ENCODE assay signal across 8 cellular contexts in the genomic region with DNA sequence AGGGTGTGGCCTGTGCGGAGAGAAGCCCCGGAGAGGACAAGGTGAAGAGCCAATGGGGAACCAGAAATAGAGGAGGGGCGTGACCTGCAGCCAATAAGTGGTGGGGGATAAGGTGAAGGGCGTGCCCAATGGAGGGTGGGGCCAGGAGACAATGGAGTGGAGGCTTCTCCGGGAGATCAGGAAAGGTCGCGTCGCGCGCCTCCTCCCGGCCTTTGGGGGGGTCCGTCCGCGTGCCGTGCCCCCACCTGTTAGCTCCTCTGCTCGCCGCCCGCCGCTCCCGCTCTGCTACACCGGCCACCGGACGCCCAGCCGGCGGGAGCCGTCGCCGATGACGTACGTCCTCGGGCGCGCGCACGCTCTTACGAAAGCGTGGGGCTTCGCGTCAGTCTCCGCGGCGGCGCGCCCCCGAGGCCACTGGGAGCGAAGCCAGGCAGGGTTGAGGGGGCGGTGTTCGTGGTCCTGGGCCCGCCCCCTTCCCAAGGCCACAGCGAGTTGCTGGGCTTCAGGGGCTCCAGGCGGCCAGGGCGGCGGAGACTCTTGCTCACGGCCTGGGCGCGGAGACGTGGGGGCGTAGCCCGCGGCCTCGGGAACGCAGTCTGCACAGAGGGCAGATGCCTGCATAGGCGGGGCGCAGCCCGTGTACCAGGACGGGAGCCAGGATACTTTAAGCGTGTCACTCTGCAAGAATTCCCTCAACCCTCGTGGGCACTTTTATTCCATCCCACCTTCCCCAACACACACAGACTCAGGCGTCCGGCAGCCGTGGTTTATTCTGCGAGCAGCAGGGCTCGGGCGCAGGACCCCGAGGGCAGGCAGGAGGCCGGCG. TPM values are rescaled to one million over a fixed set of nuclear protein-coding genes. Genes with fewer than 3 reads are reported as not detected.
DNase-seq lines count a peak whose midpoint lies in the region; ATAC-seq, FAIRE-seq and TF ChIP-seq lines count a peak whose summit lies in the region.

A gene (minus strand): TSS at position 337 of the 826 bp plus-strand sequence. CDS start 3,353 bp downstream, outside the sequence.

- H3K27ac ChIP-seq in cardiac muscle cell (peak within 1 kb of the TSS; percentile 97), parathyroid adenoma (peak within 1 kb of the TSS; percentile 96), tibial artery (peak within 1 kb of the TSS; percentile 84 to 97)

- H3K4me1 Mint-ChIP-seq in activated naive CD8-positive, alpha-beta T cell treated with anti-CD3 and anti-CD28 coated beads, Interleukin-2, amount 50 U/mL, for 24 hours = peaks cover 15% of the 10 kb centered on the region

- H3K79me2 ChIP-seq in parathyroid adenoma = no peaks in the 10 kb centered on the region

- H3K4me1 ChIP-seq in cardiac muscle cell (ENCODE audit: low read depth) (peaks cover 4% of the 10 kb centered on the region), parathyroid adenoma (peaks cover 18% of the 10 kb centered on the region), tibial artery (peaks cover 0 to 34% (median 27%) of the 10 kb centered on the region in 4 donors)

- no peak; the same call in 1 of the 2 replicates for TF ChIP-seq POLR2A in GM12892 (IDR thresholded peaks at IDR 0.05; ENCODE audit: low read depth, low read length)

- DNase-seq in GM12892 (ENCODE audit: insufficient read length) (peak; percentile 100), NCI-H1436 (lab: John Stamatoyannopoulos, UW) (peak; percentile 97), SW480 (ENCODE audit: low spot score) (peak; percentile 99), cardiac muscle cell (ENCODE audit: low read depth in 1 of 2, low spot score in 1 of 2) (peak; percentile 97 to 99), tibial artery (peak; percentile 97)
- DNase-seq in activated naive CD8-positive, alpha-beta T cell treated with anti-CD3 and anti-CD28 coated beads, Interleukin-2, amount 50 U/mL, for 24 hours = peak; percentile 91

- ATAC-seq in HG02840 (IDR thresholded peaks at IDR 0.05; ENCODE audit: low FRiP score, unreplicated experiment) = peak; percentile 92
- ATAC-seq in activated naive CD8-positive, alpha-beta T cell treated with anti-CD3 and anti-CD28 coated beads, Interleukin-2, amount 50 U/mL, for 24 hours = peak; percentile 94

- peaks cover 19% of the 10 kb centered on the region for H3K27me3 Mint-ChIP-seq in activated naive CD8-positive, alpha-beta T cell treated with anti-CD3 and anti-CD28 coated beads, Interleukin-2, amount 50 U/mL, for 24 hours

- peak; percentile 99 for FAIRE-seq in GM12892 (lab: Jason Lieb, UNC)

- H3K4me3 ChIP-seq in cardiac muscle cell (peak within 1 kb of the TSS; percentile 61), parathyroid adenoma (ENCODE audit: low read depth, low read length) (peak within 1 kb of the TSS; percentile 81), tibial artery (peak within 1 kb of the TSS; percentile 66 to 90)

- no peak for TF ChIP-seq CTCF in cardiac muscle cell (IDR thresholded peaks at IDR 0.05; ENCODE audit: low read depth, low read length)
- TF ChIP-seq CTCF in parathyroid adenoma (IDR thresholded peaks at IDR 0.05) = peak; percentile 26
- no peak for TF ChIP-seq CTCF in tibial artery (IDR thresholded peaks at IDR 0.05)

- H2AFZ ChIP-seq in parathyroid adenoma = peak within 1 kb of the TSS; percentile 92

- no peak within 1 kb of the TSS for H3K27ac Mint-ChIP-seq in activated naive CD8-positive, alpha-beta T cell treated with anti-CD3 and anti-CD28 coated beads, Interleukin-2, amount 50 U/mL, for 24 hours

- H3K36me3 ChIP-seq in cardiac muscle cell (no peaks in the 10 kb centered on the region), parathyroid adenoma (ENCODE audit: control insufficient read depth, insufficient read depth, low read length) (no peaks in the 10 kb centered on the region), tibial artery (no peaks in the 10 kb centered on the region)

- H3K9me3 Mint-ChIP-seq in activated naive CD8-positive, alpha-beta T cell treated with anti-CD3 and anti-CD28 coated beads, Interleukin-2, amount 50 U/mL, for 24 hours = no peaks in the 10 kb centered on the region

- no peaks in the 10 kb centered on the region for H3K36me3 Mint-ChIP-seq in activated naive CD8-positive, alpha-beta T cell treated with anti-CD3 and anti-CD28 coated beads, Interleukin-2, amount 50 U/mL, for 24 hours (ENCODE audit: low read depth)

- H3K9ac ChIP-seq in parathyroid adenoma = peak within 1 kb of the TSS; percentile 81

- H3K9me3 ChIP-seq in cardiac muscle cell (ENCODE audit: low read depth) (no peaks in the 10 kb centered on the region), parathyroid adenoma (ENCODE audit: control insufficient read depth, low read length) (no peaks in the 10 kb centered on the region), tibial artery (no peaks in the 10 kb centered on the region)

- H3K4me2 ChIP-seq in parathyroid adenoma (ENCODE audit: low read length) = peak within 1 kb of the TSS; percentile 94

- intact Hi-C loops in tibial artery (cut with DNase I; ENCODE audit: low total_unique reads) = loop anchor here (10.0 kb wide), 2 partner anchors 159 to 209 kb away; a partner anchor contains a TSS

- H3K27me3 ChIP-seq in cardiac muscle cell (peaks cover 10% of the 10 kb centered on the region), parathyroid adenoma (ENCODE audit: control insufficient read depth, insufficient read depth, low read length) (no peaks in the 10 kb centered on the region), tibial artery (no peaks in the 10 kb centered on the region)

- peak within 1 kb of the TSS; percentile 72 for H3K4me3 Mint-ChIP-seq in activated naive CD8-positive, alpha-beta T cell treated with anti-CD3 and anti-CD28 coated beads, Interleukin-2, amount 50 U/mL, for 24 hours

RNA-seq across cellular contexts. Expression of the gene that starts here (rescaled TPM):
- 25.5 TPM for polyA plus RNA-seq in GM12892 (2012; ENCODE audit: missing spikeins)
- 57.8 and 78.1 TPM in 2 replicates for total RNA-seq in cardiac muscle cell
- 47.8 and 53.7 TPM in 2 replicates for polyA plus RNA-seq in cardiac muscle cell

Comparison
In these comparisons a context has a peak if more than half of its experiments do, and no peak if none do; other contexts are left out.
1. Peak in every context shown above with its lines: DNase-seq, ATAC-seq, H3K4me3 ChIP-seq and H3K27ac ChIP-seq.